ENCODE assay signal across 11 cellular contexts in genomic region chr17:8887834-8888703, GRCh38. TPM values are rescaled to one million over a fixed set of nuclear protein-coding genes. Genes with fewer than 3 reads are reported as not detected.
DNase-seq lines count a peak whose midpoint lies in the region; ATAC-seq, FAIRE-seq and TF ChIP-seq lines count a peak whose summit lies in the region.
"Had no signal": no experiment of that assay in that cellular context is flagged by ENCODE, and none has a peak within 500 bp of the region (broad histone marks: within the 10 kb centered on the region; RNA-seq: fewer than 3 reads in every experiment).

No MANE protein-coding gene starts in this region.

- H3K4me2 ChIP-seq in H1 (ENCODE audit: insufficient read depth in 1 of 2, low read depth in 2 of 2, low read length in 2 of 2) (no peak overlapping the region), mesenchymal stem cell (ENCODE audit: low read length, poor library complexity, severe bottlenecking) (no peak overlapping the region)

- TF ChIP-seq RAD21 in H1 (IDR thresholded peaks at IDR 0.05 in 1 of 2, conservative IDR thresholded peaks at IDR 0.05 in 1 of 2; ENCODE audit: low read depth in 2 of 2, low read length in 2 of 2) = peak; percentile 73 to 82

- H3K4ac ChIP-seq in H1 (replicated peaks; ENCODE audit: insufficient read length, low read depth, low read length) (no peak overlapping the region), mesenchymal stem cell (ENCODE audit: low read depth in 1 of 2, low read length in 2 of 2) (no peak overlapping the region)

- ATAC-seq in HG03378 (IDR thresholded peaks at IDR 0.05; ENCODE audit: unreplicated experiment) (no peak), GM21390 (IDR thresholded peaks at IDR 0.05; ENCODE audit: unreplicated experiment) (no peak)
- ATAC-seq: activated CD4-positive, CD25-positive, alpha-beta regulatory T cell treated with anti-CD3 and anti-CD28 coated beads, Interleukin-2, amount 50 U/mL, for 24 hours had no signal

- H3K27me3 ChIP-seq in BJ (ENCODE audit: control insufficient read depth, insufficient read depth, low read length) = no peaks in the 10 kb centered on the region
- no peaks in the 10 kb centered on the region for H3K27me3 ChIP-seq in H1 (replicated peaks in 1 of 4; ENCODE audit: control insufficient read depth in 3 of 4, extremely low read depth in 1 of 4, insufficient read depth in 3 of 4, low read length in 3 of 4)
- H3K27me3 ChIP-seq in mesenchymal stem cell (ENCODE audit: control insufficient read depth in 1 of 2, insufficient read depth in 1 of 2, low read length in 2 of 2) = peaks cover 0 to 16% of the 10 kb centered on the region in 2 experiments
- H3K27me3 ChIP-seq: tibial artery had no signal

- H3K36me3 ChIP-seq in BJ (ENCODE audit: control insufficient read depth, insufficient read depth, low read length) (no peaks in the 10 kb centered on the region), H1 (ENCODE audit: control insufficient read depth in 2 of 4, insufficient read depth in 4 of 4, low read length in 3 of 4) (no peaks in the 10 kb centered on the region), mesenchymal stem cell (ENCODE audit: control insufficient read depth in 1 of 2, insufficient read depth in 2 of 2, low read depth in 1 of 2, low read length in 2 of 2) (no peaks in the 10 kb centered on the region)
- H3K36me3 ChIP-seq: tibial artery had no signal

- H2BK5ac ChIP-seq in H1 (ENCODE audit: low read depth, low read length) (no peak overlapping the region), mesenchymal stem cell (ENCODE audit: low read depth, low read length, poor library complexity, severe bottlenecking) (no peak overlapping the region)

- H4K5ac ChIP-seq in H1 (ENCODE audit: insufficient read length, low read depth, low read length) = no peak overlapping the region

- no peak overlapping the region for H3K9ac ChIP-seq in H1 (replicated peaks in 1 of 4; ENCODE audit: extremely low read depth in 1 of 4, low read depth in 3 of 4, low read length in 3 of 4)
- no peak overlapping the region for H3K9ac ChIP-seq in mesenchymal stem cell (ENCODE audit: low read length)

- H4K91ac ChIP-seq in H1 (replicated peaks; ENCODE audit: insufficient read length, low read length) (no peak overlapping the region), mesenchymal stem cell (ENCODE audit: low read length) (no peak overlapping the region)

- no peak for TF ChIP-seq EP300 in H1 (IDR thresholded peaks at IDR 0.05; ENCODE audit: borderline replicate concordance in 1 of 2, low read depth in 2 of 2, low read length in 2 of 2)

- H3K23me2 ChIP-seq in H1 (ENCODE audit: low read depth, low read length) = no peaks in the 10 kb centered on the region

- H3K4me1 ChIP-seq in H1 (replicated peaks in 1 of 4; ENCODE audit: control insufficient read depth in 3 of 4, insufficient read depth in 4 of 4, low read length in 3 of 4) (peaks cover 0 to 9% (median 3%) of the 10 kb centered on the region in 4 experiments; a peak in 3 of 7 replicates), mesenchymal stem cell (ENCODE audit: control insufficient read depth, insufficient read depth, low read depth, low read length) (peaks cover 2% of the 10 kb centered on the region)
- H3K4me1 ChIP-seq: tibial artery had no signal

- 0 out of 2 replicates have a peak overlapping the region, but pooled peaks have one; percentile 38 for H3K18ac ChIP-seq in H1 (ENCODE audit: extremely low read depth, low read length)
- no peak overlapping the region for H3K18ac ChIP-seq in mesenchymal stem cell (ENCODE audit: low read depth in 1 of 2, low read length in 2 of 2)

- H3K23ac ChIP-seq in H1 (ENCODE audit: insufficient read length) (no peak overlapping the region), mesenchymal stem cell (ENCODE audit: low read length in 2 of 2) (no peak overlapping the region)

- TF ChIP-seq CTCF in BJ (IDR thresholded peaks at IDR 0.05; ENCODE audit: insufficient read depth, low read depth, low read length) (peak; percentile 62), H1 (IDR thresholded peaks at IDR 0.05; ENCODE audit: control extremely low read depth in 1 of 3, insufficient read depth in 1 of 3, low read depth in 1 of 3, low read length in 3 of 3) (peak; percentile 67 to 83 (median 71))

- WGBS in H1 (ENCODE audit: extremely low coverage in 1 of 2, insufficient coverage in 1 of 2, insufficient read length in 1 of 2, insufficient replicate concordance in 2 of 2, low coverage in 1 of 2, low lambda C conversion rate in 2 of 2, missing lambda C conversion rate in 1 of 2), 2 experiments = 74% methylated on average over 39 of the region's 39 CpGs; no CpG with 5 or more reads in 1 of the 2 experiments
- 74% methylated on average over 31 of the region's 39 CpGs for whole genome bisulfite sequencing in mesenchymal stem cell

- no peaks in the 10 kb centered on the region for H4K20me1 ChIP-seq in H1 (replicated peaks in 1 of 2; ENCODE audit: control insufficient read depth in 1 of 2, insufficient read depth in 2 of 2, low read length in 2 of 2)

- H4K8ac ChIP-seq in H1 (ENCODE audit: extremely low read depth, insufficient read depth, low read length) (no peak overlapping the region; the same call in 1 of the 2 replicates), mesenchymal stem cell (ENCODE audit: low read length) (no peak overlapping the region)

- H2BK12ac ChIP-seq in H1 (ENCODE audit: low read depth, low read length) (0 out of 2 replicates have a peak overlapping the region, but pooled peaks have one; percentile 60), mesenchymal stem cell (ENCODE audit: low read length in 2 of 2) (no peak overlapping the region)

- no peak overlapping the region for H3K56ac ChIP-seq in H1 (replicated peaks; ENCODE audit: insufficient read length, low read depth, low read length)

- no peak for FAIRE-seq in H1 (lab: Jason Lieb, UNC)

- no peak overlapping the region; the same call in 1 of the 2 replicates for H2BK20ac ChIP-seq in H1 (ENCODE audit: low read length)

- H2BK15ac ChIP-seq in H1 (ENCODE audit: low read length) (no peak overlapping the region), mesenchymal stem cell (ENCODE audit: low read depth, poor library complexity, severe bottlenecking) (no peak overlapping the region)

- H3K27ac ChIP-seq in H1 (ENCODE audit: low read depth, low read length) (no peak overlapping the region), mesenchymal stem cell (ENCODE audit: low read length, poor library complexity, severe bottlenecking) (no peak overlapping the region)
- H3K27ac ChIP-seq: tibial artery had no signal

- TF ChIP-seq POLR2A in H1 (IDR thresholded peaks at IDR 0.05; ENCODE audit: control extremely low read depth in 1 of 2, low read depth in 2 of 2, low read length in 2 of 2) = no peak

- H3K9me3 ChIP-seq in H1 (ENCODE audit: insufficient read depth in 2 of 2, low read depth in 1 of 2, low read length in 1 of 2) = no peaks in the 10 kb centered on the region; a peak in 1 of 4 replicates
- no peaks in the 10 kb centered on the region for H3K9me3 ChIP-seq in mesenchymal stem cell (ENCODE audit: control insufficient read depth, low read length)
- H3K9me3 ChIP-seq: tibial artery had no signal

- H3K4me3 ChIP-seq in BJ (ENCODE audit: low read depth, low read length) = no peak overlapping the region
- no peak overlapping the region for H3K4me3 ChIP-seq in H1 (ENCODE audit: extremely low read depth in 1 of 4, insufficient read depth in 2 of 4, low read depth in 3 of 4, low read length in 4 of 4)
- H3K4me3 ChIP-seq in mesenchymal stem cell (ENCODE audit: insufficient read depth in 1 of 2, low read depth in 1 of 2, low read length in 2 of 2) = no peak overlapping the region
- H3K4me3 ChIP-seq: tibial artery had no signal

- H3K79me2 ChIP-seq in H1 (ENCODE audit: control insufficient read depth in 1 of 2, insufficient read depth in 2 of 2, low read length in 2 of 2) = no peaks in the 10 kb centered on the region

- H2BK120ac ChIP-seq in H1 (replicated peaks; ENCODE audit: low read depth, low read length) (no peak overlapping the region), mesenchymal stem cell (ENCODE audit: low read depth, low read length) (no peak overlapping the region)

- H3K14ac ChIP-seq in H1 (ENCODE audit: insufficient read length) (no peak overlapping the region), mesenchymal stem cell (ENCODE audit: low read length in 2 of 2) (no peak overlapping the region)

- DNase-seq in BJ (ENCODE audit: low read depth) (no peak), NCI-H460 (ENCODE audit: extremely low read depth, low read depth) (peak; percentile 75), H1 (ENCODE audit: low read depth in 1 of 2, low spot score in 2 of 2) (peak in 1 of 2 experiments; percentile 87), mesenchymal stem cell (peak; percentile 14), NCI-H1048 (lab: John Stamatoyannopoulos, UW) (no peak)
- no peak for DNase-seq in activated effector memory CD4-positive, alpha-beta T cell treated with Interleukin-2 at 50 U/mL for 16 hours
- DNase-seq: DMS153 had no signal

- CTCF ChIA-PET in BJ (lab: Yijun Ruan, JAX) (interaction anchor here (0.6 to 4.1 kb wide), 13 partner anchors 9 to 635 kb away, joined by 3 to 25 read pairs (median 4); no protein-coding TSS in a partner anchor), H1 (lab: Charles Lee; ENCODE audit: partially characterized antibody) (interaction anchor here (0.6 to 10.4 kb wide), 42 partner anchors 9 to 634 kb away, joined by 3 to 107 read pairs (median 5); partner anchors contain the start of gene MFSD6L)

- H2AFZ ChIP-seq in H1 (ENCODE audit: low read length) (peak overlapping the region; percentile 82), mesenchymal stem cell (ENCODE audit: low read depth, low read length) (no peak overlapping the region)

- H3K79me1 ChIP-seq in H1 (ENCODE audit: low read depth, low read length) (no peaks in the 10 kb centered on the region), mesenchymal stem cell (replicated peaks; ENCODE audit: low read length, poor library complexity, severe bottlenecking) (no peaks in the 10 kb centered on the region)

- POLR2A ChIA-PET in BJ (lab: Charles Lee) (interaction anchor here (0.6 kb wide), 1 partner anchor 16 kb away, joined by 3 read pairs; no protein-coding TSS in a partner anchor), H1 (lab: Charles Lee; ENCODE audit: partially characterized antibody) (interaction anchor here (0.8 to 1.1 kb wide), 2 partner anchors 13 to 17 kb away, joined by 3 to 4 read pairs; no protein-coding TSS in a partner anchor)

- no peak overlapping the region for H2AK5ac ChIP-seq in H1 (ENCODE audit: low read depth, low read length)
- no peak overlapping the region for H2AK5ac ChIP-seq in mesenchymal stem cell (ENCODE audit: low read length, severe bottlenecking)

RNA-seq across cellular contexts. Expression of gene PIK3R6, which starts 20.6 kb away (rescaled TPM):
- not detected in 2 replicates for polyA plus RNA-seq in BJ (2011; rRNA removed)
- polyA minus RNA-seq in BJ (2011; rRNA and poly(A)+ RNA removed) = 0.05 TPM in 1 of 2 replicates, not detected in the other
- total RNA-seq in NCI-H460 (2014; rRNA removed; shearing (Covaris generic)) = not detected in 2 replicates
- polyA plus RNA-seq in NCI-H460 (2014; cell fraction: nucleus; rRNA removed) = not detected in 2 replicates
- 0.23 and 0.24 TPM in 2 replicates for total RNA-seq in H1 (2021; fragmentation: NEBNext Ultra II Directional; extraction: Animal tissue kit (Norgen Biotek cat#: 25700))
- polyA plus RNA-seq in H1 (2011; rRNA removed) = 0.72 and 1.2 TPM in 2 replicates
- polyA plus RNA-seq in H1 (2011; cell fraction: cytosol; rRNA removed) = 0.80 TPM
- polyA plus RNA-seq in H1 (2011; cell fraction: nucleus; rRNA removed) = 0.93 TPM
- polyA plus RNA-seq in H1 (2012, experiment 1 of 2) = 0.29 to 1.2 TPM (median 0.74 TPM) in 4 replicates
- 0.31 TPM for polyA plus RNA-seq in H1 (2012, experiment 2 of 2)
- 0.04 TPM for polyA plus RNA-seq in H1 (2013, experiment 1 of 2)
- 0.04 TPM for polyA plus RNA-seq in H1 (2013, experiment 2 of 2)
- polyA minus RNA-seq in H1 (2011; rRNA and poly(A)+ RNA removed) = 0.73 and 1.6 TPM in 2 replicates
- polyA minus RNA-seq in H1 (2011; cell fraction: cytosol; rRNA and poly(A)+ RNA removed) = not detected
- 1.00 TPM for polyA minus RNA-seq in H1 (2011; cell fraction: nucleus; rRNA and poly(A)+ RNA removed)
- not detected for polyA plus RNA-seq in mesenchymal stem cell (2013, experiment 1 of 2)
- not detected for polyA plus RNA-seq in mesenchymal stem cell (2013, experiment 2 of 2)

Comparison
In these comparisons a context has a peak if more than half of its experiments do, and no peak if none do; other contexts are left out.
1. DNase-seq: peak in NCI-H460 (single experiment) and mesenchymal stem cell (single experiment); none in BJ (single experiment), NCI-H1048 (single experiment) and activated effector memory CD4-positive, alpha-beta T cell treated with Interleukin-2 at 50 U/mL for 16 hours (single experiment).